Comparison of ENCODE assay signal across 37 cellular contexts in the genomic region with DNA sequence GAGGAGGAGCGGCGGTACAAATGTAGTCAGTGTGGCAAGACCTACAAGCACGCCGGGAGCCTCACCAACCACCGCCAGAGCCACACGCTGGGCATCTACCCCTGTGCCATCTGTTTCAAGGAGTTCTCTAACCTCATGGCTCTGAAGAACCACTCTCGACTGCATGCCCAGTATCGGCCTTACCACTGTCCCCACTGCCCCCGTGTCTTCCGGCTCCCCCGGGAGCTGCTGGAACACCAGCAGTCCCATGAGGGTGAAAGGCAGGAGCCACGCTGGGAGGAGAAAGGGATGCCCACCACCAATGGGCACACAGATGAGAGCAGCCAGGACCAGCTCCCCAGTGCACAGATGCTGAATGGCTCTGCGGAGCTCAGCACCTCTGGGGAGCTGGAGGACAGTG.
"Had no signal": no experiment of that assay in that cellular context is flagged by ENCODE, and none has a peak within 500 bp of the region (broad histone marks: within the 10 kb centered on the region; RNA-seq: fewer than 3 reads in every experiment).

No MANE protein-coding gene starts in this region.

- H3K9me3 Mint-ChIP-seq: activated CD4-positive, alpha-beta T cell treated with anti-CD3 and anti-CD28 coated beads, Interleukin-2, amount 10 ng/mL, durations not matched to agents 7 days and 5 days; activated naive CD4-positive, alpha-beta T cell treated with anti-CD3 and anti-CD28 coated beads, Interleukin-2, amount 10 ng/mL, durations not matched to agents 7 days and 5 days; activated naive CD8-positive, alpha-beta T cell treated with anti-CD3 and anti-CD28 coated beads, Interleukin-2, amount 50 U/mL, for 24 hours; activated T-cell treated with anti-CD3 and anti-CD28 coated beads, Interleukin-2, amount 50 U/mL, for 4 hours; brain; WTC11 had no signal

- H3K27me3 ChIP-seq: Peyer's patch had no signal

- H3K9me3 ChIP-seq: Peyer's patch had no signal

- H3K27me3 Mint-ChIP-seq: activated CD4-positive, alpha-beta T cell treated with anti-CD3 and anti-CD28 coated beads for 36 hours; activated CD4-positive, alpha-beta T cell treated with anti-CD3 and anti-CD28 coated beads, Interleukin-2, amount 10 ng/mL, durations not matched to agents 7 days and 5 days; activated naive CD4-positive, alpha-beta T cell treated with anti-CD3 and anti-CD28 coated beads, Interleukin-2, amount 10 ng/mL, durations not matched to agents 7 days and 5 days; activated naive CD8-positive, alpha-beta T cell; activated naive CD8-positive, alpha-beta T cell treated with anti-CD3 and anti-CD28 coated beads, Interleukin-2, amount 50 U/mL, for 24 hours had no signal

- DNase-seq: activated CD4-positive, alpha-beta T cell treated with anti-CD3 and anti-CD28 coated beads for 36 hours; activated CD4-positive, alpha-beta T cell treated with anti-CD3 and anti-CD28 coated beads, Interleukin-2, amount 10 ng/mL, durations not matched to agents 7 days and 5 days; activated CD4-positive, alpha-beta T cell treated with anti-CD3 and anti-CD28 coated beads, Interleukin-2, amount 50 U/mL, for 48 hours; activated CD8-positive, alpha-beta T cell treated with anti-CD3 and anti-CD28 coated beads, Interleukin-2, amount 10 ng/mL, durations not matched to agents 7 days and 5 days; activated effector memory CD4-positive, alpha-beta T cell treated with Interleukin-2 at 50 U/mL for 16 hours; activated naive CD4-positive, alpha-beta T cell treated with anti-CD3 and anti-CD28 coated beads, Interleukin-2, amount 10 ng/mL, durations not matched to agents 7 days and 5 days; activated naive CD8-positive, alpha-beta T cell treated with anti-CD3 and anti-CD28 coated beads, Interleukin-2, amount 50 U/mL, for 24 hours; activated T-cell treated with anti-CD3 and anti-CD28 coated beads, Interleukin-2, amount 50 U/mL, for 4 hours; anterior cingulate cortex; caudate nucleus; MM.1S; MV-4-11; NCI-H1092; NCI-H146; NCI-H187; NCI-H2029 treated with DMSO at 0.1 percent for 48 hours; NCI-H2107; NCI-H2171; NCI-H510A; NCI-H526; NCI-H748 treated with DMSO at 0.1 percent for 48 hours; NK-92 treated with Interleukin-12 subunit alpha and Interleukin-12 subunit beta, amount 100 ng/mL, for 24 hours; PC-3; RPMI8226; SIG-M5; SW 1271; T-helper 1 cell; T-helper 2 cell; T1000 had no signal

- H3K27ac ChIP-seq: KMS-11, Peyer's patch had no signal

- H3K4me2 ChIP-seq: KMS-11 had no signal

- H3K4me3 ChIP-seq: Peyer's patch had no signal

- ATAC-seq: activated CD4-positive, alpha-beta T cell treated with anti-CD3 and anti-CD28 coated beads for 36 hours; activated CD4-positive, CD25-positive, alpha-beta regulatory T cell treated with anti-CD3 and anti-CD28 coated beads, Interleukin-2, amount 50 U/mL, for 24 hours; activated CD8-positive, alpha-beta T cell treated with anti-CD3 and anti-CD28 coated beads, Interleukin-2, amount 10 ng/mL, durations not matched to agents 7 days and 5 days; activated naive CD8-positive, alpha-beta T cell treated with anti-CD3 and anti-CD28 coated beads, Interleukin-2, amount 50 U/mL, for 24 hours; activated T-cell treated with anti-CD3 and anti-CD28 coated beads, Interleukin-2, amount 50 U/mL, for 4 hours; PC-3; Right ventricle myocardium inferior; SK-N-SH treated with all-trans-retinoic acid at 6 μM for 48 hours; WTC11 had no signal

- H3K4me3 Mint-ChIP-seq: activated CD4-positive, alpha-beta T cell treated with anti-CD3 and anti-CD28 coated beads for 36 hours; activated naive CD8-positive, alpha-beta T cell treated with anti-CD3 and anti-CD28 coated beads, Interleukin-2, amount 50 U/mL, for 24 hours had no signal

- H3K36me3 Mint-ChIP-seq: activated naive CD8-positive, alpha-beta T cell had no signal

- H3K27ac Mint-ChIP-seq: activated CD4-positive, alpha-beta T cell treated with anti-CD3 and anti-CD28 coated beads for 36 hours; activated CD4-positive, alpha-beta T cell treated with anti-CD3 and anti-CD28 coated beads, Interleukin-2, amount 10 ng/mL, durations not matched to agents 7 days and 5 days; activated naive CD8-positive, alpha-beta T cell; activated naive CD8-positive, alpha-beta T cell treated with anti-CD3 and anti-CD28 coated beads, Interleukin-2, amount 50 U/mL, for 24 hours; WTC11 had no signal
